In the genomic region with DNA sequence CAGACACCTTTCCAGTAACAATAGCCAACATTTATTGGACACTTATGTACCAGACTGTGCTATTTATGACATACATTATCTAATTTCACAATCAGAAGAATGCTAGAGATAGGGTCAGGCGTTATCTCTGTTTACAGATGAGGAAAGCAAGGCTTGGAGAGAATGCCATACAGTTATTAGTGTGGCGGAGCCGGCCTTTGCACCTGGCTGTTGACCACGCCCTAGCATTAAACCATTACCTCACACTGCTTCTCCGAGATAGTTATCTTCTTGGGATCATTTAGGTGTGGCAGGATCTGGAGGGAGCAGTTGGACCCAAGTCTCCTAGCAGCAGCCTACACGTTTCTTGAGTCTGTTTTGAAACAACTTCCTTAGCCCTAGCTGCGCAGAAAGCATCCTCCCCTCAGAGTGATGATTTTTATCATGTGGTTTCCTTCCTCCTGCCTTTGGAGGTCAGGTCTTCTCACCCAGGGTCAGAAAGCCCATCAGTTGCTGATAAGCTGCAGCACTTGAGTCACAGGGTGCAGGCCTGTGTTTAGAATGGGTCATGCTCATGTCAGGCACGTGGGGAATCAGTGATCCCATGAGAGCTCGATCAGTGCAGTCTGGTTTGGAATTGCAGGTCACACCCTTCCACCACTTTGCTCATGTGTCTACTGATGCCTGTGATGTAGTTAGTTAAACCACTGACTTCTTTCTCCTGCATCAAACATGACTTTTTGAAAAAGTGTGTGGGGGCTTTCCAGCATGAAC, we compare ENCODE assay signal across 1 cellular context.
TF ChIP-seq lines count a peak whose summit lies in the region.

No MANE protein-coding gene starts in this region.

TF ChIP-seq in K562, 482 proteins besides CTCF, POLR2A, EP300 and RAD21 (continued from another document):
- TF ChIP-seq, protein P1, sequence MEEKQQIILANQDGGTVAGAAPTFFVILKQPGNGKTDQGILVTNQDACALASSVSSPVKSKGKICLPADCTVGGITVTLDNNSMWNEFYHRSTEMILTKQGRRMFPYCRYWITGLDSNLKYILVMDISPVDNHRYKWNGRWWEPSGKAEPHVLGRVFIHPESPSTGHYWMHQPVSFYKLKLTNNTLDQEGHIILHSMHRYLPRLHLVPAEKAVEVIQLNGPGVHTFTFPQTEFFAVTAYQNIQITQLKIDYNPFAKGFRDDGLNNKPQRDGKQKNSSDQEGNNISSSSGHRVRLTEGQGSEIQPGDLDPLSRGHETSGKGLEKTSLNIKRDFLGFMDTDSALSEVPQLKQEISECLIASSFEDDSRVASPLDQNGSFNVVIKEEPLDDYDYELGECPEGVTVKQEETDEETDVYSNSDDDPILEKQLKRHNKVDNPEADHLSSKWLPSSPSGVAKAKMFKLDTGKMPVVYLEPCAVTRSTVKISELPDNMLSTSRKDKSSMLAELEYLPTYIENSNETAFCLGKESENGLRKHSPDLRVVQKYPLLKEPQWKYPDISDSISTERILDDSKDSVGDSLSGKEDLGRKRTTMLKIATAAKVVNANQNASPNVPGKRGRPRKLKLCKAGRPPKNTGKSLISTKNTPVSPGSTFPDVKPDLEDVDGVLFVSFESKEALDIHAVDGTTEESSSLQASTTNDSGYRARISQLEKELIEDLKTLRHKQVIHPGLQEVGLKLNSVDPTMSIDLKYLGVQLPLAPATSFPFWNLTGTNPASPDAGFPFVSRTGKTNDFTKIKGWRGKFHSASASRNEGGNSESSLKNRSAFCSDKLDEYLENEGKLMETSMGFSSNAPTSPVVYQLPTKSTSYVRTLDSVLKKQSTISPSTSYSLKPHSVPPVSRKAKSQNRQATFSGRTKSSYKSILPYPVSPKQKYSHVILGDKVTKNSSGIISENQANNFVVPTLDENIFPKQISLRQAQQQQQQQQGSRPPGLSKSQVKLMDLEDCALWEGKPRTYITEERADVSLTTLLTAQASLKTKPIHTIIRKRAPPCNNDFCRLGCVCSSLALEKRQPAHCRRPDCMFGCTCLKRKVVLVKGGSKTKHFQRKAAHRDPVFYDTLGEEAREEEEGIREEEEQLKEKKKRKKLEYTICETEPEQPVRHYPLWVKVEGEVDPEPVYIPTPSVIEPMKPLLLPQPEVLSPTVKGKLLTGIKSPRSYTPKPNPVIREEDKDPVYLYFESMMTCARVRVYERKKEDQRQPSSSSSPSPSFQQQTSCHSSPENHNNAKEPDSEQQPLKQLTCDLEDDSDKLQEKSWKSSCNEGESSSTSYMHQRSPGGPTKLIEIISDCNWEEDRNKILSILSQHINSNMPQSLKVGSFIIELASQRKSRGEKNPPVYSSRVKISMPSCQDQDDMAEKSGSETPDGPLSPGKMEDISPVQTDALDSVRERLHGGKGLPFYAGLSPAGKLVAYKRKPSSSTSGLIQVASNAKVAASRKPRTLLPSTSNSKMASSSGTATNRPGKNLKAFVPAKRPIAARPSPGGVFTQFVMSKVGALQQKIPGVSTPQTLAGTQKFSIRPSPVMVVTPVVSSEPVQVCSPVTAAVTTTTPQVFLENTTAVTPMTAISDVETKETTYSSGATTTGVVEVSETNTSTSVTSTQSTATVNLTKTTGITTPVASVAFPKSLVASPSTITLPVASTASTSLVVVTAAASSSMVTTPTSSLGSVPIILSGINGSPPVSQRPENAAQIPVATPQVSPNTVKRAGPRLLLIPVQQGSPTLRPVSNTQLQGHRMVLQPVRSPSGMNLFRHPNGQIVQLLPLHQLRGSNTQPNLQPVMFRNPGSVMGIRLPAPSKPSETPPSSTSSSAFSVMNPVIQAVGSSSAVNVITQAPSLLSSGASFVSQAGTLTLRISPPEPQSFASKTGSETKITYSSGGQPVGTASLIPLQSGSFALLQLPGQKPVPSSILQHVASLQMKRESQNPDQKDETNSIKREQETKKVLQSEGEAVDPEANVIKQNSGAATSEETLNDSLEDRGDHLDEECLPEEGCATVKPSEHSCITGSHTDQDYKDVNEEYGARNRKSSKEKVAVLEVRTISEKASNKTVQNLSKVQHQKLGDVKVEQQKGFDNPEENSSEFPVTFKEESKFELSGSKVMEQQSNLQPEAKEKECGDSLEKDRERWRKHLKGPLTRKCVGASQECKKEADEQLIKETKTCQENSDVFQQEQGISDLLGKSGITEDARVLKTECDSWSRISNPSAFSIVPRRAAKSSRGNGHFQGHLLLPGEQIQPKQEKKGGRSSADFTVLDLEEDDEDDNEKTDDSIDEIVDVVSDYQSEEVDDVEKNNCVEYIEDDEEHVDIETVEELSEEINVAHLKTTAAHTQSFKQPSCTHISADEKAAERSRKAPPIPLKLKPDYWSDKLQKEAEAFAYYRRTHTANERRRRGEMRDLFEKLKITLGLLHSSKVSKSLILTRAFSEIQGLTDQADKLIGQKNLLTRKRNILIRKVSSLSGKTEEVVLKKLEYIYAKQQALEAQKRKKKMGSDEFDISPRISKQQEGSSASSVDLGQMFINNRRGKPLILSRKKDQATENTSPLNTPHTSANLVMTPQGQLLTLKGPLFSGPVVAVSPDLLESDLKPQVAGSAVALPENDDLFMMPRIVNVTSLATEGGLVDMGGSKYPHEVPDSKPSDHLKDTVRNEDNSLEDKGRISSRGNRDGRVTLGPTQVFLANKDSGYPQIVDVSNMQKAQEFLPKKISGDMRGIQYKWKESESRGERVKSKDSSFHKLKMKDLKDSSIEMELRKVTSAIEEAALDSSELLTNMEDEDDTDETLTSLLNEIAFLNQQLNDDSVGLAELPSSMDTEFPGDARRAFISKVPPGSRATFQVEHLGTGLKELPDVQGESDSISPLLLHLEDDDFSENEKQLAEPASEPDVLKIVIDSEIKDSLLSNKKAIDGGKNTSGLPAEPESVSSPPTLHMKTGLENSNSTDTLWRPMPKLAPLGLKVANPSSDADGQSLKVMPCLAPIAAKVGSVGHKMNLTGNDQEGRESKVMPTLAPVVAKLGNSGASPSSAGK (IDR thresholded peaks at IDR 0.05): peak; percentile 98
- TF ChIP-seq ETV6 (IDR thresholded peaks at IDR 0.05; ENCODE audit: borderline replicate concordance in 1 of 2, low read depth in 2 of 2, low read length in 1 of 2) (peak; percentile 58 to 93; a peak in 3 of 4 replicates), ETV6 (CRISPR knock-in tag; IDR thresholded peaks at IDR 0.05; ENCODE audit: borderline replicate concordance) (no peak), ZC3H11A (IDR thresholded peaks at IDR 0.05; ENCODE audit: low read depth, low read length) (no peak), RB1 (IDR thresholded peaks at IDR 0.05; ENCODE audit: low read depth) (no peak), CEBPB (tag; IDR thresholded peaks at IDR 0.05) (peak; percentile 41; the same call in 1 of the 2 replicates), ZNF75A (CRISPR knock-in tag; IDR thresholded peaks at IDR 0.05) (no peak), ETS2 (tag; IDR thresholded peaks at IDR 0.05; ENCODE audit: borderline replicate concordance, poor library complexity, severe bottlenecking) (no peak), POLR2H (tag; IDR thresholded peaks at IDR 0.05; ENCODE audit: low read depth) (0 out of 2 replicates have a peak, but pooled peaks have one; percentile 27), SRF (CRISPR knock-in tag; IDR thresholded peaks at IDR 0.05) (no peak), FOXA3 (CRISPR knock-in tag; conservative IDR thresholded peaks at IDR 0.05 in 1 of 2, IDR thresholded peaks at IDR 0.05 in 1 of 2) (no peak), ZNF282 (CRISPR knock-in tag; IDR thresholded peaks at IDR 0.05) (no peak), STAT6 (CRISPR knock-in tag; IDR thresholded peaks at IDR 0.05) (no peak), JUNB (CRISPR knock-in tag; conservative IDR thresholded peaks at IDR 0.05) (no peak), GABPA (tag; conservative IDR thresholded peaks at IDR 0.05; ENCODE audit: low read depth) (0 out of 2 replicates have a peak, but pooled peaks have one; percentile 25)
- TF ChIP-seq, protein P2, sequence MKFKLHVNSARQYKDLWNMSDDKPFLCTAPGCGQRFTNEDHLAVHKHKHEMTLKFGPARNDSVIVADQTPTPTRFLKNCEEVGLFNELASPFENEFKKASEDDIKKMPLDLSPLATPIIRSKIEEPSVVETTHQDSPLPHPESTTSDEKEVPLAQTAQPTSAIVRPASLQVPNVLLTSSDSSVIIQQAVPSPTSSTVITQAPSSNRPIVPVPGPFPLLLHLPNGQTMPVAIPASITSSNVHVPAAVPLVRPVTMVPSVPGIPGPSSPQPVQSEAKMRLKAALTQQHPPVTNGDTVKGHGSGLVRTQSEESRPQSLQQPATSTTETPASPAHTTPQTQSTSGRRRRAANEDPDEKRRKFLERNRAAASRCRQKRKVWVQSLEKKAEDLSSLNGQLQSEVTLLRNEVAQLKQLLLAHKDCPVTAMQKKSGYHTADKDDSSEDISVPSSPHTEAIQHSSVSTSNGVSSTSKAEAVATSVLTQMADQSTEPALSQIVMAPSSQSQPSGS (CRISPR knock-in tag; IDR thresholded peaks at IDR 0.05): no peak
- TF ChIP-seq, protein P3, sequence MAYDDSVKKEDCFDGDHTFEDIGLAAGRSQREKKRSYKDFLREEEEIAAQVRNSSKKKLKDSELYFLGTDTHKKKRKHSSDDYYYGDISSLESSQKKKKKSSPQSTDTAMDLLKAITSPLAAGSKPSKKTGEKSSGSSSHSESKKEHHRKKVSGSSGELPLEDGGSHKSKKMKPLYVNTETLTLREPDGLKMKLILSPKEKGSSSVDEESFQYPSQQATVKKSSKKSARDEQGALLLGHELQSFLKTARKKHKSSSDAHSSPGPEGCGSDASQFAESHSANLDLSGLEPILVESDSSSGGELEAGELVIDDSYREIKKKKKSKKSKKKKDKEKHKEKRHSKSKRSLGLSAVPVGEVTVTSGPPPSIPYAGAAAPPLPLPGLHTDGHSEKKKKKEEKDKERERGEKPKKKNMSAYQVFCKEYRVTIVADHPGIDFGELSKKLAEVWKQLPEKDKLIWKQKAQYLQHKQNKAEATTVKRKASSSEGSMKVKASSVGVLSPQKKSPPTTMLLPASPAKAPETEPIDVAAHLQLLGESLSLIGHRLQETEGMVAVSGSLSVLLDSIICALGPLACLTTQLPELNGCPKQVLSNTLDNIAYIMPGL (CRISPR knock-in tag; IDR thresholded peaks at IDR 0.05): no peak
- TF ChIP-seq, protein P4, sequence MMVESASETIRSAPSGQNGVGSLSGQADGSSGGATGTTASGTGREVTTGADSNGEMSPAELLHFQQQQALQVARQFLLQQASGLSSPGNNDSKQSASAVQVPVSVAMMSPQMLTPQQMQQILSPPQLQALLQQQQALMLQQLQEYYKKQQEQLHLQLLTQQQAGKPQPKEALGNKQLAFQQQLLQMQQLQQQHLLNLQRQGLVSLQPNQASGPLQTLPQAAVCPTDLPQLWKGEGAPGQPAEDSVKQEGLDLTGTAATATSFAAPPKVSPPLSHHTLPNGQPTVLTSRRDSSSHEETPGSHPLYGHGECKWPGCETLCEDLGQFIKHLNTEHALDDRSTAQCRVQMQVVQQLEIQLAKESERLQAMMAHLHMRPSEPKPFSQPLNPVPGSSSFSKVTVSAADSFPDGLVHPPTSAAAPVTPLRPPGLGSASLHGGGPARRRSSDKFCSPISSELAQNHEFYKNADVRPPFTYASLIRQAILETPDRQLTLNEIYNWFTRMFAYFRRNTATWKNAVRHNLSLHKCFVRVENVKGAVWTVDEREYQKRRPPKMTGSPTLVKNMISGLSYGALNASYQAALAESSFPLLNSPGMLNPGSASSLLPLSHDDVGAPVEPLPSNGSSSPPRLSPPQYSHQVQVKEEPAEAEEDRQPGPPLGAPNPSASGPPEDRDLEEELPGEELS (CRISPR knock-in tag; IDR thresholded peaks at IDR 0.05; ENCODE audit: borderline replicate concordance): no peak
